Comparison of ENCODE assay signal across 8 cellular contexts in the genomic region with DNA sequence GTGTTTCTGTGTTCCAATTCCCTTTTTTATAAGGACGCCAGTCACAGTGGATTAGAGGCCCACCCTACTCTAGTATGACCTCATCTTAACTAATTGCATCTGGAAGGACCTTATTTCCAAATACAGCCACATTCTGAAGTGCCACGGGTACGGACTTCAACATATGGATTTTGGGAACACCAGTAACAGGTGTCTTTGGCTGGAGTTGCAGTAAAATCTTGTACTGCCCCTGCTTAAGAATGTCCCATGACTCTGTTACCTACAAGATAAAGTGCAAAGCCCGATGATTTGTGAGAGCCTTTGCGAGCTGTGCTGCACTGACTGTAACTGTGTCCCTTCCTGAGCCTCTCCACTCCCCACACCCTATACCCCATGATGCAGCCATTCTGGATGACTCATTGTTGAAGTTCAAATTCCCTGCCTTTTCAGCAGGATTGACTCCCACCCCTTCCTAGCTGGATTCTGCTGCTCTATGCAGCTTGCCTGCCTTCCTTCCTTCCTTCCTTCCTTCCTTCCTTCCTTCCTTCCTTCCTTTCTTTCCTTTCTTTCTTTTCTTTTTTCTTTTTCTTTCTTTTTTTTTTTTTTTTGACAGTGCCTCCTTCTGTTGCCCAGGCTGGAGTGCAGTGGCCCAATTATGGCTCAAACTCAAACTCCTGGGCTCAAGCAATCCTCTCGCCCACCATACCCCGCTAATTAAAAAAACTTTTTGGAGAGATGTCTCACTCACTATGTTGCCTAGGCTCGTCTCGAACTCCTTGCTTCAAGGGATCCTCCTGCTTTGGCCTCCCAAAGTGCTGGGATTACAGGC. TPM values are rescaled to one million over a fixed set of nuclear protein-coding genes. Genes with fewer than 3 reads are reported as not detected.
DNase-seq lines count a peak whose midpoint lies in the region; ATAC-seq, FAIRE-seq and TF ChIP-seq lines count a peak whose summit lies in the region.

No MANE protein-coding gene starts in this region.

- H3K4me1 ChIP-seq in kidney (ENCODE audit: control insufficient read depth in 1 of 2, insufficient read depth in 1 of 2, low read depth in 1 of 2, low read length in 2 of 2) (peaks cover 0 to 20% of the 10 kb centered on the region in 2 donors), testis (peaks cover 13% of the 10 kb centered on the region)

- 71 to 75% methylated on average over 9 of the region's 9 CpGs for WGBS in testis, 2 donors

- no peaks in the 10 kb centered on the region for H3K36me3 ChIP-seq in kidney (ENCODE audit: control insufficient read depth in 1 of 2, insufficient read depth in 2 of 2, low read length in 2 of 2)
- no peaks in the 10 kb centered on the region for H3K36me3 ChIP-seq in testis (ENCODE audit: low read depth, missing control alignments)

- H3K4me3 Mint-ChIP-seq in activated T-cell treated with anti-CD3 and anti-CD28 coated beads, Interleukin-2, amount 50 U/mL, for 4 hours = peak overlapping the region; percentile 81
- H3K4me3 Mint-ChIP-seq in activated T-helper 1 cell treated with anti-CD3 and anti-CD28 coated beads, Interleukin-12 subunit alpha, Interleukin-12 subunit beta, Interleukin-2, Interleukin-4 antibody, amounts not matched to agents 30 ng/mL and 10 ng/mL and 1 ng/mL, durations not matched to agents 14 hours and 24 hours and 36 hours = peak overlapping the region; percentile 94

- H3K27me3 Mint-ChIP-seq in activated T-cell treated with anti-CD3 and anti-CD28 coated beads, Interleukin-2, amount 50 U/mL, for 4 hours (ENCODE audit: low read depth) = peaks cover 5% of the 10 kb centered on the region
- peaks cover 15% of the 10 kb centered on the region for H3K27me3 Mint-ChIP-seq in activated T-helper 1 cell treated with anti-CD3 and anti-CD28 coated beads, Interleukin-12 subunit alpha, Interleukin-12 subunit beta, Interleukin-2, Interleukin-4 antibody, amounts not matched to agents 30 ng/mL and 10 ng/mL and 1 ng/mL, durations not matched to agents 14 hours and 24 hours and 36 hours (ENCODE audit: insufficient read depth)

- FAIRE-seq in kidney (lab: Jason Lieb, UNC) = no peak

- no peaks in the 10 kb centered on the region for H3K9me3 Mint-ChIP-seq in activated T-cell treated with anti-CD3 and anti-CD28 coated beads, Interleukin-2, amount 50 U/mL, for 4 hours
- H3K9me3 Mint-ChIP-seq in activated T-helper 1 cell treated with anti-CD3 and anti-CD28 coated beads, Interleukin-12 subunit alpha, Interleukin-12 subunit beta, Interleukin-2, Interleukin-4 antibody, amounts not matched to agents 30 ng/mL and 10 ng/mL and 1 ng/mL, durations not matched to agents 14 hours and 24 hours and 36 hours = no peaks in the 10 kb centered on the region

- H3K27ac ChIP-seq in kidney (ENCODE audit: low read depth in 2 of 2, low read length in 2 of 2) (no peak overlapping the region), testis (peak overlapping the region in 1 of 2 donors; percentile 4)

- H3K27me3 ChIP-seq in testis = no peaks in the 10 kb centered on the region

- H3K4me1 Mint-ChIP-seq in activated T-cell treated with anti-CD3 and anti-CD28 coated beads, Interleukin-2, amount 50 U/mL, for 4 hours (ENCODE audit: low read depth) = peaks cover 53% of the 10 kb centered on the region
- peaks cover 53% of the 10 kb centered on the region for H3K4me1 Mint-ChIP-seq in activated T-helper 1 cell treated with anti-CD3 and anti-CD28 coated beads, Interleukin-12 subunit alpha, Interleukin-12 subunit beta, Interleukin-2, Interleukin-4 antibody, amounts not matched to agents 30 ng/mL and 10 ng/mL and 1 ng/mL, durations not matched to agents 14 hours and 24 hours and 36 hours (ENCODE audit: low read depth)

- H3K4me3 ChIP-seq in kidney (ENCODE audit: low read length in 2 of 2) = peak overlapping the region; percentile 60 to 66
- peak overlapping the region; percentile 53 for H3K4me3 ChIP-seq in testis

- intact Hi-C loops in activated T-helper 1 cell treated with anti-CD3 and anti-CD28 coated beads, Interleukin-12 subunit alpha, Interleukin-12 subunit beta, Interleukin-2, Interleukin-4 antibody, amounts not matched to agents 30 ng/mL and 10 ng/mL and 1 ng/mL, durations not matched to agents 14 hours and 24 hours and 36 hours (cut with micrococcal nuclease) = loop anchor here (5.0 kb wide), 3 partner anchors 84 to 274 kb away; partner anchors contain the start of gene ATP6V0A1
- intact Hi-C loops in kidney (cut with DNase I) = no loop called here
- intact Hi-C loops in testis (cut with DNase I; ENCODE audit: low total_unique reads) = no loop called here

- H3K36me3 Mint-ChIP-seq in activated T-cell treated with anti-CD3 and anti-CD28 coated beads, Interleukin-2, amount 50 U/mL, for 4 hours (ENCODE audit: insufficient read depth) = no peaks in the 10 kb centered on the region
- peaks cover 4% of the 10 kb centered on the region for H3K36me3 Mint-ChIP-seq in activated T-helper 1 cell treated with anti-CD3 and anti-CD28 coated beads, Interleukin-12 subunit alpha, Interleukin-12 subunit beta, Interleukin-2, Interleukin-4 antibody, amounts not matched to agents 30 ng/mL and 10 ng/mL and 1 ng/mL, durations not matched to agents 14 hours and 24 hours and 36 hours (ENCODE audit: low read depth)

- no peak for TF ChIP-seq CTCF in kidney (IDR thresholded peaks at IDR 0.05; ENCODE audit: borderline replicate concordance, extremely low read depth, insufficient read depth)
- TF ChIP-seq CTCF in testis (IDR thresholded peaks at IDR 0.05) = no peak

- TF ChIP-seq POLR2A in testis (IDR thresholded peaks at IDR 0.05) = no peak

- DNase-seq in activated T-cell treated with anti-CD3 and anti-CD28 coated beads, Interleukin-2, amount 50 U/mL, for 4 hours = no peak
- DNase-seq in activated T-cell treated with anti-CD3 and anti-CD28 coated beads, Interleukin-2, amount 50 U/mL, for 48 hours = no peak
- DNase-seq in activated T-helper 1 cell treated with anti-CD3 and anti-CD28 coated beads, Interleukin-12 subunit alpha, Interleukin-12 subunit beta, Interleukin-2, Interleukin-4 antibody, amounts not matched to agents 30 ng/mL and 10 ng/mL and 1 ng/mL, durations not matched to agents 14 hours and 24 hours and 36 hours (ENCODE audit: low spot score) = no peak
- no peak for DNase-seq in kidney
- no peak for DNase-seq in testis
- no peak for DNase-seq in cortex of kidney (lab: John Stamatoyannopoulos, UW)
- DNase-seq in epidermal melanocyte (ENCODE audit: insufficient read length, low spot score) = no peak

- H3K9me3 ChIP-seq in kidney (ENCODE audit: control insufficient read depth in 1 of 2, low read length in 2 of 2) (no peaks in the 10 kb centered on the region), testis (no peaks in the 10 kb centered on the region)

- peak overlapping the region; percentile 95 for H3K27ac Mint-ChIP-seq in activated T-helper 1 cell treated with anti-CD3 and anti-CD28 coated beads, Interleukin-12 subunit alpha, Interleukin-12 subunit beta, Interleukin-2, Interleukin-4 antibody, amounts not matched to agents 30 ng/mL and 10 ng/mL and 1 ng/mL, durations not matched to agents 14 hours and 24 hours and 36 hours

- ATAC-seq in activated T-cell treated with anti-CD3 and anti-CD28 coated beads, Interleukin-2, amount 50 U/mL, for 4 hours = no peak
- ATAC-seq in HG03045 (IDR thresholded peaks at IDR 0.05; ENCODE audit: unreplicated experiment) = no peak

- peak overlapping the region in 1 of 2 donors; percentile 17 for H3K9ac ChIP-seq in kidney (ENCODE audit: low read length in 2 of 2)

RNA-seq across cellular contexts. Expression of gene HCRT, which starts 2.1 kb away (rescaled TPM):
- not detected for total RNA-seq in activated T-cell treated with anti-CD3 and anti-CD28 coated beads, Interleukin-2, amount 50 U/mL, for 4 hours
- not detected in 2 replicates for total RNA-seq in activated T-helper 1 cell treated with anti-CD3 and anti-CD28 coated beads, Interleukin-12 subunit alpha, Interleukin-12 subunit beta, Interleukin-2, Interleukin-4 antibody, amounts not matched to agents 30 ng/mL and 10 ng/mL and 1 ng/mL, durations not matched to agents 14 hours and 24 hours and 36 hours
- total RNA-seq in kidney (not detected), testis (not detected)
- polyA plus RNA-seq in kidney (ENCODE audit: insufficient read depth, low read depth, low replicate concordance) (not detected), testis (ENCODE audit: insufficient read depth, low read depth, low replicate concordance) (not detected)

RNA-seq across cellular contexts. Expression of gene KCNH4, which starts 2.2 kb away (rescaled TPM):
- 1 to 10 TPM; 2.2 to 2.6 (median 2.6) TPM for total RNA-seq in activated T-cell treated with anti-CD3 and anti-CD28 coated beads, Interleukin-2, amount 50 U/mL, for 4 hours
- total RNA-seq in activated T-helper 1 cell treated with anti-CD3 and anti-CD28 coated beads, Interleukin-12 subunit alpha, Interleukin-12 subunit beta, Interleukin-2, Interleukin-4 antibody, amounts not matched to agents 30 ng/mL and 10 ng/mL and 1 ng/mL, durations not matched to agents 14 hours and 24 hours and 36 hours = 1.7 and 1.9 TPM in 2 replicates
- total RNA-seq in kidney (0.35 TPM), testis (under 1 TPM; 0.24 to 0.56 TPM)
- polyA plus RNA-seq in kidney (ENCODE audit: insufficient read depth, low read depth, low replicate concordance) (not detected), testis (ENCODE audit: insufficient read depth, low read depth, low replicate concordance) (0.42 TPM)

RNA-seq across cellular contexts. Expression of gene GHDC, which starts 11.2 kb away (rescaled TPM):
- 10 to 100 TPM; 24.0 to 24.9 (median 24.7) TPM for total RNA-seq in activated T-cell treated with anti-CD3 and anti-CD28 coated beads, Interleukin-2, amount 50 U/mL, for 4 hours
- 15.2 and 15.5 TPM in 2 replicates for total RNA-seq in activated T-helper 1 cell treated with anti-CD3 and anti-CD28 coated beads, Interleukin-12 subunit alpha, Interleukin-12 subunit beta, Interleukin-2, Interleukin-4 antibody, amounts not matched to agents 30 ng/mL and 10 ng/mL and 1 ng/mL, durations not matched to agents 14 hours and 24 hours and 36 hours
- 41.2 TPM for total RNA-seq in kidney
- 37.0 TPM for polyA plus RNA-seq in kidney (ENCODE audit: insufficient read depth, low read depth, low replicate concordance)
- total RNA-seq in testis = 10 to 100 TPM; 28.3 to 36.6 TPM
- polyA plus RNA-seq in testis (ENCODE audit: insufficient read depth, low read depth, low replicate concordance) = 16.9 TPM

RNA-seq across cellular contexts. Expression of gene RAB5C, which starts 28.3 kb away (rescaled TPM):
- total RNA-seq in activated T-cell treated with anti-CD3 and anti-CD28 coated beads, Interleukin-2, amount 50 U/mL, for 4 hours = 10 to 100 TPM; 76.5 to 81.0 (median 79.1) TPM
- 73.3 and 80.0 TPM in 2 replicates for total RNA-seq in activated T-helper 1 cell treated with anti-CD3 and anti-CD28 coated beads, Interleukin-12 subunit alpha, Interleukin-12 subunit beta, Interleukin-2, Interleukin-4 antibody, amounts not matched to agents 30 ng/mL and 10 ng/mL and 1 ng/mL, durations not matched to agents 14 hours and 24 hours and 36 hours
- total RNA-seq in kidney = 159 TPM
- 286 TPM for polyA plus RNA-seq in kidney (ENCODE audit: insufficient read depth, low read depth, low replicate concordance)
- 100 to 1,000 TPM in 1 of 2 donors, 10 to 100 TPM in 1; 96.0 to 152 TPM for total RNA-seq in testis
- 139 TPM for polyA plus RNA-seq in testis (ENCODE audit: insufficient read depth, low read depth, low replicate concordance)
